15 cellular contexts compared by ENCODE assay signal in the genomic region with DNA sequence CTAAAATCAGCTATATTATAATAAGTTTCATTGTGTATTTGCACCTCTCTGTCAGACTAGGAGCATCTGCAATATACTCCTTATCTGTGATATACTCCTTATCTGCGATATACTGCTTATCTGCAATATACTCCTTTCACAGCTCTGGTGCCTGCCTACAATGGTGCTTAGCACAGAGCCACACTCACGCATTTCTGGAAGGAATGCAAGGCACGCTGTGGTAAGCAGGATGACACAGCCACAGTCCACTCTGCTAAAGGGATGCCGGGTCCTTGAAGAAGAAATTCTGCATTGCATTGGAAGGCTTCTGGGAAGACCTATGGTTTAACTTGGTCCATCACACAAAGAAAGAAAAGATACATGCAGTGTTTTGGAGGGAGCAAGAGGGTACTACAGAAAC.
DNase-seq lines count a peak whose midpoint lies in the region; ATAC-seq and TF ChIP-seq lines count a peak whose summit lies in the region.
"Had no signal": no experiment of that assay in that cellular context is flagged by ENCODE, and none has a peak within 500 bp of the region (broad histone marks: within the 10 kb centered on the region; RNA-seq: fewer than 3 reads in every experiment).

No MANE protein-coding gene starts in this region.

- H3K4me3 ChIP-seq in MG63: no peak overlapping the region
- no peak overlapping the region for H3K4me3 ChIP-seq in fibroblast of pulmonary artery (replicated peaks; ENCODE audit: low read depth, low read length)
- no peak overlapping the region for H3K4me3 ChIP-seq in OCI-LY7 (ENCODE audit: low read depth, low read length, poor library complexity, severe bottlenecking)
- H3K4me3 ChIP-seq: BLaER1 treated with 17β-estradiol and CSF1 and Interleukin-3, amounts not matched to agents 10 nM and 100 nM; K562 had no signal

- no peaks in the 10 kb centered on the region for H3K4me1 ChIP-seq in OCI-LY7 (ENCODE audit: insufficient read depth, low read length, poor library complexity, severe bottlenecking)

- no peak for ATAC-seq in GM19395 (IDR thresholded peaks at IDR 0.05; ENCODE audit: unreplicated experiment)
- ATAC-seq: K562 had no signal

- no peaks in the 10 kb centered on the region for H4K20me1 ChIP-seq in OCI-LY7 (ENCODE audit: insufficient read depth, low read length)
- H4K20me1 ChIP-seq: BLaER1 treated with 17β-estradiol and CSF1 and Interleukin-3, amounts not matched to agents 10 nM and 100 nM had no signal

- no peaks in the 10 kb centered on the region for H3K9me2 ChIP-seq in OCI-LY7 (ENCODE audit: insufficient read depth, low read length)

- H3K36me3 ChIP-seq in MG63 (no peaks in the 10 kb centered on the region), OCI-LY7 (ENCODE audit: insufficient read depth, low read length) (no peaks in the 10 kb centered on the region)
- H3K36me3 ChIP-seq: BLaER1 treated with 17β-estradiol and CSF1 and Interleukin-3, amounts not matched to agents 10 nM and 100 nM had no signal

- H3K36me3 Mint-ChIP-seq in neural crest cell (ENCODE audit: low read depth): no peaks in the 10 kb centered on the region
- no peaks in the 10 kb centered on the region for H3K36me3 Mint-ChIP-seq in activated CD4-positive, alpha-beta T cell treated with anti-CD3 and anti-CD28 coated beads, Interleukin-2, amount 10 ng/mL, durations not matched to agents 24 days and 14 days (ENCODE audit: low read depth)

- H3K27ac Mint-ChIP-seq in neural crest cell (ENCODE audit: unreplicated experiment): peak overlapping the region; percentile 31
- no peak overlapping the region for H3K27ac Mint-ChIP-seq in activated CD4-positive, alpha-beta T cell treated with anti-CD3 and anti-CD28 coated beads, Interleukin-2, amount 10 ng/mL, durations not matched to agents 24 days and 14 days

- H3K4me1 Mint-ChIP-seq in neural crest cell: no peaks in the 10 kb centered on the region
- no peaks in the 10 kb centered on the region for H3K4me1 Mint-ChIP-seq in activated CD4-positive, alpha-beta T cell treated with anti-CD3 and anti-CD28 coated beads, Interleukin-2, amount 10 ng/mL, durations not matched to agents 24 days and 14 days

- peaks cover 8% of the 10 kb centered on the region for H3K27me3 ChIP-seq in MG63
- H3K27me3 ChIP-seq: BLaER1 treated with 17β-estradiol and CSF1 and Interleukin-3, amounts not matched to agents 10 nM and 100 nM had no signal

- H2AFZ ChIP-seq in OCI-LY7 (ENCODE audit: low read length): no peak overlapping the region

- no peak overlapping the region for H3K4me2 ChIP-seq in OCI-LY7 (ENCODE audit: low read length)

- H3K4me3 Mint-ChIP-seq in neural crest cell: no peak overlapping the region
- no peak overlapping the region for H3K4me3 Mint-ChIP-seq in activated CD4-positive, alpha-beta T cell treated with anti-CD3 and anti-CD28 coated beads, Interleukin-2, amount 10 ng/mL, durations not matched to agents 24 days and 14 days

- no peaks in the 10 kb centered on the region for H3K9me3 Mint-ChIP-seq in neural crest cell
- H3K9me3 Mint-ChIP-seq in activated CD4-positive, alpha-beta T cell treated with anti-CD3 and anti-CD28 coated beads, Interleukin-2, amount 10 ng/mL, durations not matched to agents 24 days and 14 days: no peaks in the 10 kb centered on the region

- H3K27ac ChIP-seq in OCI-LY7 (ENCODE audit: low read depth, low read length, poor library complexity, severe bottlenecking): no peak overlapping the region
- H3K27ac ChIP-seq: BLaER1 treated with 17β-estradiol and CSF1 and Interleukin-3, amounts not matched to agents 10 nM and 100 nM had no signal

- DNase-seq in ELR (ENCODE audit: low read depth): peak; percentile 29
- DNase-seq in MG63: peak; percentile 5
- peak; percentile 54 for DNase-seq in fibroblast of pulmonary artery (ENCODE audit: low read depth)
- DNase-seq in neural crest cell (ENCODE audit: low read depth, low spot score): no peak
- DNase-seq in OCI-LY7 (ENCODE audit: low spot score): no peak
- DNase-seq in activated CD4-positive, alpha-beta T cell treated with anti-CD3 and anti-CD28 coated beads, Interleukin-2, amount 10 ng/mL, durations not matched to agents 24 days and 14 days: no peak
- DNase-seq in NCI-H146 (lab: John Stamatoyannopoulos, UW): no peak
- DNase-seq: NCI-H1105, NCI-H187 treated with DMSO at 0.1 percent for 48 hours, NCI-H2171, NCI-H774, RPMI8226 had no signal

- H3K27me3 Mint-ChIP-seq in neural crest cell (ENCODE audit: low read depth): no peaks in the 10 kb centered on the region
- H3K27me3 Mint-ChIP-seq in activated CD4-positive, alpha-beta T cell treated with anti-CD3 and anti-CD28 coated beads, Interleukin-2, amount 10 ng/mL, durations not matched to agents 24 days and 14 days: no peaks in the 10 kb centered on the region

- intact Hi-C loops in OCI-LY7 (cut with micrococcal nuclease; ENCODE audit: unreplicated experiment): no loop called here
- intact Hi-C loops in activated CD4-positive, alpha-beta T cell treated with anti-CD3 and anti-CD28 coated beads, Interleukin-2, amount 10 ng/mL, durations not matched to agents 24 days and 14 days (cut with micrococcal nuclease): no loop called here

- POLR2A ChIA-PET in OCI-LY7 (lab: Charles Lee): no interaction called here

- no TSS peak for BruUV-seq in OCI-LY7 (replicated peaks; lab: Mats Ljungman, UMichigan)

- CTCF ChIA-PET in OCI-LY7 (lab: Charles Lee; ENCODE audit: unreplicated experiment): no interaction called here

- no peaks in the 10 kb centered on the region for H3K79me2 ChIP-seq in OCI-LY7 (ENCODE audit: insufficient read depth, low read depth, low read length)

- TF ChIP-seq CTCF in fibroblast of pulmonary artery (IDR thresholded peaks at IDR 0.05; ENCODE audit: low read length, missing control alignments): no peak
- no peak for TF ChIP-seq CTCF in neural crest cell (conservative IDR thresholded peaks at IDR 0.05)
- TF ChIP-seq CTCF in OCI-LY7 (conservative IDR thresholded peaks at IDR 0.05; ENCODE audit: low read length): no peak

- H3K9me3 ChIP-seq in MG63 (no peaks in the 10 kb centered on the region; the same call in 1 of the 2 replicates), OCI-LY7 (ENCODE audit: low read length) (no peaks in the 10 kb centered on the region)
- H3K9me3 ChIP-seq: BLaER1 treated with 17β-estradiol and CSF1 and Interleukin-3, amounts not matched to agents 10 nM and 100 nM had no signal

Comparison
In these comparisons a context has a peak if more than half of its experiments do, and no peak if none do; other contexts are left out.
1. DNase-seq: peak in ELR (single experiment), MG63 (single experiment) and fibroblast of pulmonary artery (single experiment); none in neural crest cell (single experiment), OCI-LY7 (single experiment), activated CD4-positive, alpha-beta T cell treated with anti-CD3 and anti-CD28 coated beads, Interleukin-2, amount 10 ng/mL, durations not matched to agents 24 days and 14 days (single experiment) and NCI-H146 (single experiment).